Comparison of ENCODE assay signal across 1 cellular context in the genomic region with DNA sequence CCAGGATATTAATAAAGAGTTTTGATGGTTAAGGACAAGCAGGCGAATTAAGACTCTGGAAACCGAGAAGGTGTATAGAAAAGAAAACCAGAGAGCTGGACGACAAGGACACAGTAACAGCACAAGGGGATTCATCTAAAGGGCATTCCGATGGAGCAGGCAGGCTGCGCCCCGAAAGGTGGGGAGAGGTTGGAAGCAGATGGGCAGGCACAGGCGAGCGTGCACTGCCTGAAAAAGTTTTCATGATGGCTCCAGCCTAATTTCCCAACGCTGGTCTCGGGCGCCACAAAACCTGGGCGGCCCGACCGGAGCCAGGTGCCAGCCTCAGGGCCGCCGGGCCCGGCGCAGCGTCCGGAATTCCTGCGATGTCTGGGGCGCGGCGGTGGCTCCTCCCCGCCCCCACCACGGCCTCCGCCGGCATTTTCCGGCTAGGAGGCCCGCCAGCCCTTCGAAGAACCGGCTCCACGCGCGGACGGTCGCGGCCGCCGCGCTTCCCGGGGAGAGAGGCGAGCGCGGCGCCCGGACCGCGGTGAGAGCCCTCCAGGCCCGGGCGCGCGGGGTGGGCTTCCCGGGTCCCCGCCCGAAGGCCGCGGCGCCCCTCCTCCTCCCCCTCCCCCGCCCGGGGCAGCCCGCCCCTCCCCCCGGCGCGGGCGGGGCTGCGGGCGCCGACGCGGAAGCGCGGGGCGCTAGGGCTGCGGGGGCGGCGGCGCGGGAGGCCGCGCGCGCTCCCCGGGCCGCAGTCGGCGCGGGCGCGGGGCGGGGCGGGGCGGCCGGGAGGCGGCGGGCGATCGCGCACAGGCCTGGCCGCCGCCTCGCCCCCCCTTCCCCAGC.
TF ChIP-seq lines count a peak whose summit lies in the region.

No MANE protein-coding gene starts in this region.

TF ChIP-seq in HepG2, 621 proteins besides CTCF, POLR2A, EP300 and RAD21 (continued from another document and continues in another):
- TF ChIP-seq, protein P1, sequence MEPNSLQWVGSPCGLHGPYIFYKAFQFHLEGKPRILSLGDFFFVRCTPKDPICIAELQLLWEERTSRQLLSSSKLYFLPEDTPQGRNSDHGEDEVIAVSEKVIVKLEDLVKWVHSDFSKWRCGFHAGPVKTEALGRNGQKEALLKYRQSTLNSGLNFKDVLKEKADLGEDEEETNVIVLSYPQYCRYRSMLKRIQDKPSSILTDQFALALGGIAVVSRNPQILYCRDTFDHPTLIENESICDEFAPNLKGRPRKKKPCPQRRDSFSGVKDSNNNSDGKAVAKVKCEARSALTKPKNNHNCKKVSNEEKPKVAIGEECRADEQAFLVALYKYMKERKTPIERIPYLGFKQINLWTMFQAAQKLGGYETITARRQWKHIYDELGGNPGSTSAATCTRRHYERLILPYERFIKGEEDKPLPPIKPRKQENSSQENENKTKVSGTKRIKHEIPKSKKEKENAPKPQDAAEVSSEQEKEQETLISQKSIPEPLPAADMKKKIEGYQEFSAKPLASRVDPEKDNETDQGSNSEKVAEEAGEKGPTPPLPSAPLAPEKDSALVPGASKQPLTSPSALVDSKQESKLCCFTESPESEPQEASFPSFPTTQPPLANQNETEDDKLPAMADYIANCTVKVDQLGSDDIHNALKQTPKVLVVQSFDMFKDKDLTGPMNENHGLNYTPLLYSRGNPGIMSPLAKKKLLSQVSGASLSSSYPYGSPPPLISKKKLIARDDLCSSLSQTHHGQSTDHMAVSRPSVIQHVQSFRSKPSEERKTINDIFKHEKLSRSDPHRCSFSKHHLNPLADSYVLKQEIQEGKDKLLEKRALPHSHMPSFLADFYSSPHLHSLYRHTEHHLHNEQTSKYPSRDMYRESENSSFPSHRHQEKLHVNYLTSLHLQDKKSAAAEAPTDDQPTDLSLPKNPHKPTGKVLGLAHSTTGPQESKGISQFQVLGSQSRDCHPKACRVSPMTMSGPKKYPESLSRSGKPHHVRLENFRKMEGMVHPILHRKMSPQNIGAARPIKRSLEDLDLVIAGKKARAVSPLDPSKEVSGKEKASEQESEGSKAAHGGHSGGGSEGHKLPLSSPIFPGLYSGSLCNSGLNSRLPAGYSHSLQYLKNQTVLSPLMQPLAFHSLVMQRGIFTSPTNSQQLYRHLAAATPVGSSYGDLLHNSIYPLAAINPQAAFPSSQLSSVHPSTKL (CRISPR knock-in tag; IDR thresholded peaks at IDR 0.05): peak; percentile 53; the same call in 1 of the 2 replicates
- TF ChIP-seq DMAP1 (CRISPR knock-in tag; IDR thresholded peaks at IDR 0.05) (no peak), SALL1 (CRISPR knock-in tag; IDR thresholded peaks at IDR 0.05) (peak; percentile 71), NFE2 (CRISPR knock-in tag; IDR thresholded peaks at IDR 0.05) (no peak), ZNF709 (CRISPR knock-in tag; IDR thresholded peaks at IDR 0.05) (0 out of 2 replicates have a peak, but pooled peaks have one; percentile 47), SP2 (CRISPR knock-in tag; IDR thresholded peaks at IDR 0.05) (no peak), DNMT3B (CRISPR knock-in tag; conservative IDR thresholded peaks at IDR 0.05) (no peak), TEAD3 (CRISPR knock-in tag; optimal IDR thresholded peaks at IDR 0.05; ENCODE audit: borderline replicate concordance) (peak; percentile 55), ELF3 (CRISPR knock-in tag; IDR thresholded peaks at IDR 0.05) (0 out of 2 replicates have a peak, but pooled peaks have one; percentile 18), BORCS8-MEF2B (CRISPR knock-in tag; IDR thresholded peaks at IDR 0.05) (0 out of 2 replicates have a peak, but pooled peaks have one; percentile 27), ZFP82 (CRISPR knock-in tag; IDR thresholded peaks at IDR 0.05; ENCODE audit: borderline replicate concordance) (no peak), HOXA5 (CRISPR knock-in tag; IDR thresholded peaks at IDR 0.05) (peak; percentile 47; the same call in 1 of the 2 replicates), ZSCAN29 (CRISPR knock-in tag; conservative IDR thresholded peaks at IDR 0.05) (no peak), HNF4A (CRISPR knock-in tag; IDR thresholded peaks at IDR 0.05) (no peak), U2AF2 (IDR thresholded peaks at IDR 0.05; ENCODE audit: low read depth, low read length) (no peak), RFXANK (CRISPR knock-in tag; IDR thresholded peaks at IDR 0.05) (no peak), ZNF337 (CRISPR knock-in tag; IDR thresholded peaks at IDR 0.05; ENCODE audit: borderline replicate concordance, low read depth) (no peak), TCF12 (IDR thresholded peaks at IDR 0.05) (no peak), TCF12 (CRISPR knock-in tag; IDR thresholded peaks at IDR 0.05) (no peak), PHF8 (CRISPR knock-in tag; IDR thresholded peaks at IDR 0.05) (peak; percentile 84), MAFF (IDR thresholded peaks at IDR 0.05; ENCODE audit: low read depth, low read length) (no peak), XBP1 (CRISPR knock-in tag; IDR thresholded peaks at IDR 0.05) (no peak)
- TF ChIP-seq, protein P2, sequence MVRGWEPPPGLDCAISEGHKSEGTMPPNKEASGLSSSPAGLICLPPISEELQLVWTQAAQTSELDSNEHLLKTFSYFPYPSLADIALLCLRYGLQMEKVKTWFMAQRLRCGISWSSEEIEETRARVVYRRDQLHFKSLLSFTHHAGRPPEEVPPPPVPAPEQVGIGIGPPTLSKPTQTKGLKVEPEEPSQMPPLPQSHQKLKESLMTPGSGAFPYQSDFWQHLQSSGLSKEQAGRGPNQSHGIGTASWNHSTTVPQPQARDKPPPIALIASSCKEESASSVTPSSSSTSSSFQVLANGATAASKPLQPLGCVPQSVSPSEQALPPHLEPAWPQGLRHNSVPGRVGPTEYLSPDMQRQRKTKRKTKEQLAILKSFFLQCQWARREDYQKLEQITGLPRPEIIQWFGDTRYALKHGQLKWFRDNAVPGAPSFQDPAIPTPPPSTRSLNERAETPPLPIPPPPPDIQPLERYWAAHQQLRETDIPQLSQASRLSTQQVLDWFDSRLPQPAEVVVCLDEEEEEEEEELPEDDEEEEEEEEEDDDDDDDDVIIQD (CRISPR knock-in tag; IDR thresholded peaks at IDR 0.05; ENCODE audit: low read depth): no peak
- TF ChIP-seq, protein P3, sequence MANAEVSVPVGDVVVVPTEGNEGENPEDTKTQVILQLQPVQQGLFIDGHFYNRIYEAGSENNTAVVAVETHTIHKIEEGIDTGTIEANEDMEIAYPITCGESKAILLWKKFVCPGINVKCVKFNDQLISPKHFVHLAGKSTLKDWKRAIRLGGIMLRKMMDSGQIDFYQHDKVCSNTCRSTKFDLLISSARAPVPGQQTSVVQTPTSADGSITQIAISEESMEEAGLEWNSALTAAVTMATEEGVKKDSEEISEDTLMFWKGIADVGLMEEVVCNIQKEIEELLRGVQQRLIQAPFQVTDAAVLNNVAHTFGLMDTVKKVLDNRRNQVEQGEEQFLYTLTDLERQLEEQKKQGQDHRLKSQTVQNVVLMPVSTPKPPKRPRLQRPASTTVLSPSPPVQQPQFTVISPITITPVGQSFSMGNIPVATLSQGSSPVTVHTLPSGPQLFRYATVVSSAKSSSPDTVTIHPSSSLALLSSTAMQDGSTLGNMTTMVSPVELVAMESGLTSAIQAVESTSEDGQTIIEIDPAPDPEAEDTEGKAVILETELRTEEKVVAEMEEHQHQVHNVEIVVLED (CRISPR knock-in tag; IDR thresholded peaks at IDR 0.05; ENCODE audit: borderline replicate concordance): 0 out of 2 replicates have a peak, but pooled peaks have one; percentile 7
- TF ChIP-seq, protein P4, sequence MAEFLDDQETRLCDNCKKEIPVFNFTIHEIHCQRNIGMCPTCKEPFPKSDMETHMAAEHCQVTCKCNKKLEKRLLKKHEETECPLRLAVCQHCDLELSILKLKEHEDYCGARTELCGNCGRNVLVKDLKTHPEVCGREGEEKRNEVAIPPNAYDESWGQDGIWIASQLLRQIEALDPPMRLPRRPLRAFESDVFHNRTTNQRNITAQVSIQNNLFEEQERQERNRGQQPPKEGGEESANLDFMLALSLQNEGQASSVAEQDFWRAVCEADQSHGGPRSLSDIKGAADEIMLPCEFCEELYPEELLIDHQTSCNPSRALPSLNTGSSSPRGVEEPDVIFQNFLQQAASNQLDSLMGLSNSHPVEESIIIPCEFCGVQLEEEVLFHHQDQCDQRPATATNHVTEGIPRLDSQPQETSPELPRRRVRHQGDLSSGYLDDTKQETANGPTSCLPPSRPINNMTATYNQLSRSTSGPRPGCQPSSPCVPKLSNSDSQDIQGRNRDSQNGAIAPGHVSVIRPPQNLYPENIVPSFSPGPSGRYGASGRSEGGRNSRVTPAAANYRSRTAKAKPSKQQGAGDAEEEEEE (CRISPR knock-in tag; IDR thresholded peaks at IDR 0.05; ENCODE audit: borderline replicate concordance): no peak
- TF ChIP-seq, protein P5, sequence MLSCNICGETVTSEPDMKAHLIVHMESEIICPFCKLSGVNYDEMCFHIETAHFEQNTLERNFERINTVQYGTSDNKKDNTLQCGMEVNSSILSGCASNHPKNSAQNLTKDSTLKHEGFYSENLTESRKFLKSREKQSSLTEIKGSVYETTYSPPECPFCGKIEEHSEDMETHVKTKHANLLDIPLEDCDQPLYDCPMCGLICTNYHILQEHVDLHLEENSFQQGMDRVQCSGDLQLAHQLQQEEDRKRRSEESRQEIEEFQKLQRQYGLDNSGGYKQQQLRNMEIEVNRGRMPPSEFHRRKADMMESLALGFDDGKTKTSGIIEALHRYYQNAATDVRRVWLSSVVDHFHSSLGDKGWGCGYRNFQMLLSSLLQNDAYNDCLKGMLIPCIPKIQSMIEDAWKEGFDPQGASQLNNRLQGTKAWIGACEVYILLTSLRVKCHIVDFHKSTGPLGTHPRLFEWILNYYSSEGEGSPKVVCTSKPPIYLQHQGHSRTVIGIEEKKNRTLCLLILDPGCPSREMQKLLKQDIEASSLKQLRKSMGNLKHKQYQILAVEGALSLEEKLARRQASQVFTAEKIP (CRISPR knock-in tag; IDR thresholded peaks at IDR 0.05; ENCODE audit: borderline replicate concordance): no peak
- TF ChIP-seq, protein P6, sequence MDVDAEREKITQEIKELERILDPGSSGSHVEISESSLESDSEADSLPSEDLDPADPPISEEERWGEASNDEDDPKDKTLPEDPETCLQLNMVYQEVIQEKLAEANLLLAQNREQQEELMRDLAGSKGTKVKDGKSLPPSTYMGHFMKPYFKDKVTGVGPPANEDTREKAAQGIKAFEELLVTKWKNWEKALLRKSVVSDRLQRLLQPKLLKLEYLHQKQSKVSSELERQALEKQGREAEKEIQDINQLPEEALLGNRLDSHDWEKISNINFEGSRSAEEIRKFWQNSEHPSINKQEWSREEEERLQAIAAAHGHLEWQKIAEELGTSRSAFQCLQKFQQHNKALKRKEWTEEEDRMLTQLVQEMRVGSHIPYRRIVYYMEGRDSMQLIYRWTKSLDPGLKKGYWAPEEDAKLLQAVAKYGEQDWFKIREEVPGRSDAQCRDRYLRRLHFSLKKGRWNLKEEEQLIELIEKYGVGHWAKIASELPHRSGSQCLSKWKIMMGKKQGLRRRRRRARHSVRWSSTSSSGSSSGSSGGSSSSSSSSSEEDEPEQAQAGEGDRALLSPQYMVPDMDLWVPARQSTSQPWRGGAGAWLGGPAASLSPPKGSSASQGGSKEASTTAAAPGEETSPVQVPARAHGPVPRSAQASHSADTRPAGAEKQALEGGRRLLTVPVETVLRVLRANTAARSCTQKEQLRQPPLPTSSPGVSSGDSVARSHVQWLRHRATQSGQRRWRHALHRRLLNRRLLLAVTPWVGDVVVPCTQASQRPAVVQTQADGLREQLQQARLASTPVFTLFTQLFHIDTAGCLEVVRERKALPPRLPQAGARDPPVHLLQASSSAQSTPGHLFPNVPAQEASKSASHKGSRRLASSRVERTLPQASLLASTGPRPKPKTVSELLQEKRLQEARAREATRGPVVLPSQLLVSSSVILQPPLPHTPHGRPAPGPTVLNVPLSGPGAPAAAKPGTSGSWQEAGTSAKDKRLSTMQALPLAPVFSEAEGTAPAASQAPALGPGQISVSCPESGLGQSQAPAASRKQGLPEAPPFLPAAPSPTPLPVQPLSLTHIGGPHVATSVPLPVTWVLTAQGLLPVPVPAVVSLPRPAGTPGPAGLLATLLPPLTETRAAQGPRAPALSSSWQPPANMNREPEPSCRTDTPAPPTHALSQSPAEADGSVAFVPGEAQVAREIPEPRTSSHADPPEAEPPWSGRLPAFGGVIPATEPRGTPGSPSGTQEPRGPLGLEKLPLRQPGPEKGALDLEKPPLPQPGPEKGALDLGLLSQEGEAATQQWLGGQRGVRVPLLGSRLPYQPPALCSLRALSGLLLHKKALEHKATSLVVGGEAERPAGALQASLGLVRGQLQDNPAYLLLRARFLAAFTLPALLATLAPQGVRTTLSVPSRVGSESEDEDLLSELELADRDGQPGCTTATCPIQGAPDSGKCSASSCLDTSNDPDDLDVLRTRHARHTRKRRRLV (CRISPR knock-in tag; IDR thresholded peaks at IDR 0.05): no peak
- TF ChIP-seq, protein P7, sequence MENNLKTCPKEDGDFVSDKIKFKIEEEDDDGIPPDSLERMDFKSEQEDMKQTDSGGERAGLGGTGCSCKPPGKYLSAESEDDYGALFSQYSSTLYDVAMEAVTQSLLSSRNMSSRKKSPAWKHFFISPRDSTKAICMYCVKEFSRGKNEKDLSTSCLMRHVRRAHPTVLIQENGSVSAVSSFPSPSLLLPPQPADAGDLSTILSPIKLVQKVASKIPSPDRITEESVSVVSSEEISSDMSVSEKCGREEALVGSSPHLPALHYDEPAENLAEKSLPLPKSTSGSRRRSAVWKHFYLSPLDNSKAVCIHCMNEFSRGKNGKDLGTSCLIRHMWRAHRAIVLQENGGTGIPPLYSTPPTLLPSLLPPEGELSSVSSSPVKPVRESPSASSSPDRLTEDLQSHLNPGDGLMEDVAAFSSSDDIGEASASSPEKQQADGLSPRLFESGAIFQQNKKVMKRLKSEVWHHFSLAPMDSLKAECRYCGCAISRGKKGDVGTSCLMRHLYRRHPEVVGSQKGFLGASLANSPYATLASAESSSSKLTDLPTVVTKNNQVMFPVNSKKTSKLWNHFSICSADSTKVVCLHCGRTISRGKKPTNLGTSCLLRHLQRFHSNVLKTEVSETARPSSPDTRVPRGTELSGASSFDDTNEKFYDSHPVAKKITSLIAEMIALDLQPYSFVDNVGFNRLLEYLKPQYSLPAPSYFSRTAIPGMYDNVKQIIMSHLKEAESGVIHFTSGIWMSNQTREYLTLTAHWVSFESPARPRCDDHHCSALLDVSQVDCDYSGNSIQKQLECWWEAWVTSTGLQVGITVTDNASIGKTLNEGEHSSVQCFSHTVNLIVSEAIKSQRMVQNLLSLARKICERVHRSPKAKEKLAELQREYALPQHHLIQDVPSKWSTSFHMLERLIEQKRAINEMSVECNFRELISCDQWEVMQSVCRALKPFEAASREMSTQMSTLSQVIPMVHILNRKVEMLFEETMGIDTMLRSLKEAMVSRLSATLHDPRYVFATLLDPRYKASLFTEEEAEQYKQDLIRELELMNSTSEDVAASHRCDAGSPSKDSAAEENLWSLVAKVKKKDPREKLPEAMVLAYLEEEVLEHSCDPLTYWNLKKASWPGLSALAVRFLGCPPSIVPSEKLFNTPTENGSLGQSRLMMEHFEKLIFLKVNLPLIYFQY (CRISPR knock-in tag; IDR thresholded peaks at IDR 0.05; ENCODE audit: borderline replicate concordance): peak; percentile 20; the same call in 1 of the 2 replicates
- TF ChIP-seq, protein P8, sequence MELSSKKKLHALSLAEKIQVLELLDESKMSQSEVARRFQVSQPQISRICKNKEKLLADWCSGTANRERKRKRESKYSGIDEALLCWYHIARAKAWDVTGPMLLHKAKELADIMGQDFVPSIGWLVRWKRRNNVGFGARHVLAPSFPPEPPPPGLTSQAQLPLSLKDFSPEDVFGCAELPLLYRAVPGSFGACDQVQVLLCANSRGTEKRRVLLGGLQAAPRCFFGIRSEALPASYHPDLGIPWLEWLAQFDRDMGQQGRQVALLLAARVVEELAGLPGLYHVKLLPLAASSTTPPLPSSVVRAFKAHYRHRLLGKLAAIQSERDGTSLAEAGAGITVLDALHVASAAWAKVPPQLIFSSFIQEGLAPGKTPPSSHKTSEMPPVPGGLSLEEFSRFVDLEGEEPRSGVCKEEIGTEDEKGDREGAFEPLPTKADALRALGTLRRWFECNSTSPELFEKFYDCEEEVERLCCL (CRISPR knock-in tag; IDR thresholded peaks at IDR 0.05; ENCODE audit: borderline replicate concordance): no peak
